ENCODE assay signal across 17 cellular contexts in genomic region chr9:8723195-8723594, GRCh38.
DNase-seq lines count a peak whose midpoint lies in the region; ATAC-seq and TF ChIP-seq lines count a peak whose summit lies in the region.
"Had no signal": no experiment of that assay in that cellular context is flagged by ENCODE, and none has a peak within 500 bp of the region (broad histone marks: within the 10 kb centered on the region; RNA-seq: fewer than 3 reads in every experiment).

No MANE protein-coding gene starts in this region.

- H3K36me3 ChIP-seq in A673 (ENCODE audit: insufficient read depth, low read length, poor library complexity, severe bottlenecking) (no peaks in the 10 kb centered on the region), mucosa of descending colon (ENCODE audit: low read depth) (no peaks in the 10 kb centered on the region)
- H3K36me3 ChIP-seq: BE2C had no signal

- CTCF ChIA-PET in A673 (lab: Charles Lee) = no interaction called here

- no peaks in the 10 kb centered on the region for H3K9me3 ChIP-seq in A673 (ENCODE audit: low read depth, low read length, poor library complexity, severe bottlenecking)
- H3K9me3 ChIP-seq in mucosa of descending colon = no peaks in the 10 kb centered on the region
- H3K9me3 ChIP-seq: BE2C had no signal

- H3K4me1 ChIP-seq in A673 (ENCODE audit: insufficient read depth, low read length, poor library complexity, severe bottlenecking) = peaks cover 6% of the 10 kb centered on the region
- no peaks in the 10 kb centered on the region for H3K4me1 ChIP-seq in mucosa of descending colon (ENCODE audit: low read depth)
- H3K4me1 ChIP-seq: BE2C had no signal

- H3K4me3 ChIP-seq in A673 (ENCODE audit: low read depth, low read length, poor library complexity, severe bottlenecking) = no peak overlapping the region
- H3K4me3 ChIP-seq in mucosa of descending colon = no peak overlapping the region
- H3K4me3 ChIP-seq: GM12878, GM23248 had no signal

- intact Hi-C loops in A673 (cut with micrococcal nuclease; ENCODE audit: unreplicated experiment) (no loop called here), mucosa of descending colon (cut with DNase I, micrococcal nuclease) (no loop called here)

- BruUV-seq in A673 (replicated peaks; lab: Mats Ljungman, UMichigan) = no TSS peak

- H3K27ac ChIP-seq in A673 (ENCODE audit: low read depth, low read length, poor library complexity, severe bottlenecking) (no peak overlapping the region), angular gyrus (ENCODE audit: low read depth, low read length) (peak overlapping the region; percentile 2)
- H3K27ac ChIP-seq: C4-2B, GM23248, HL-60 had no signal

- TF ChIP-seq CTCF in A673 (conservative IDR thresholded peaks at IDR 0.05; ENCODE audit: low read depth, low read length) (no peak), mucosa of descending colon (IDR thresholded peaks at IDR 0.05) (no peak)

- no peaks in the 10 kb centered on the region for H3K27me3 ChIP-seq in A673 (replicated peaks; ENCODE audit: insufficient read depth, low read depth, low read length, poor library complexity)
- H3K27me3 ChIP-seq: BE2C had no signal

- POLR2A ChIA-PET in A673 (lab: Charles Lee; ENCODE audit: low non-redundant PET) = no interaction called here

- DNase-seq in A673 (ENCODE audit: low spot score) (peak; percentile 9), LoVo (ENCODE audit: low spot score) (peak; percentile 3), mucosa of descending colon (no peak), dermis blood vessel endothelial cell (no peak), HK-2 (ENCODE audit: unreplicated experiment) (no peak)
- DNase-seq in activated CD4-positive, alpha-beta T cell treated with anti-CD3 and anti-CD28 coated beads for 48 hours = no peak
- DNase-seq: BE2C; CD4-positive, alpha-beta memory T cell; DMS79; GM23248; H9; HFFc6 had no signal

- peak; percentile 36 for ATAC-seq in mucosa of descending colon
- ATAC-seq in GM19023 (IDR thresholded peaks at IDR 0.05; ENCODE audit: unreplicated experiment) = no peak
- ATAC-seq: GM12878 had no signal

Comparison
In these comparisons a context has a peak if more than half of its experiments do, and no peak if none do; other contexts are left out.
1. DNase-seq: peak in A673 (single experiment) and LoVo (single experiment); none in mucosa of descending colon (0 of 3), dermis blood vessel endothelial cell (single experiment), HK-2 (single experiment) and activated CD4-positive, alpha-beta T cell treated with anti-CD3 and anti-CD28 coated beads for 48 hours (single experiment).